Comparison of ENCODE assay signal across 30 cellular contexts in genomic region chr4:48235050-48235449, GRCh38.
"Had no signal": no experiment of that assay in that cellular context is flagged by ENCODE, and none has a peak within 500 bp of the region (broad histone marks: within the 10 kb centered on the region; RNA-seq: fewer than 3 reads in every experiment).

No MANE protein-coding gene starts in this region.

- H3K9me3 Mint-ChIP-seq: activated B cell treated with CpG ODN at 0.5 μM for 24 hours; activated CD8-positive, alpha-beta T cell treated with anti-CD3 and anti-CD28 coated beads for 36 hours; activated T-cell treated with anti-CD3 and anti-CD28 coated beads, Interleukin-2, amount 50 U/mL, for 4 hours; activated T-helper 17 cell treated with anti-CD3 and anti-CD28 coated beads, Interleukin-2, amount 50 U/mL, for 72 hours; T-helper 2 cell treated with Interferon-gamma antibody and Interleukin-4, amounts not matched to agents 5 μg/mL and 100 μg/mL, for 36 hours had no signal

- H3K4me1 Mint-ChIP-seq: activated T-helper 17 cell treated with anti-CD3 and anti-CD28 coated beads, Interleukin-2, amount 50 U/mL, for 72 hours had no signal

- H3K27me3 Mint-ChIP-seq: activated B cell treated with CpG ODN at 0.5 μM for 24 hours; activated naive CD8-positive, alpha-beta T cell had no signal

- H3K27me3 ChIP-seq: body of pancreas, esophagus squamous epithelium had no signal

- H3K27ac ChIP-seq: body of pancreas, epithelial cell of prostate, esophagus squamous epithelium, WERI-Rb-1 had no signal

- H3K4me3 ChIP-seq: body of pancreas, esophagus squamous epithelium had no signal

- H3K4me3 Mint-ChIP-seq: activated B cell treated with CpG ODN at 0.5 μM for 24 hours; activated CD8-positive, alpha-beta T cell treated with anti-CD3 and anti-CD28 coated beads for 36 hours; activated naive CD8-positive, alpha-beta T cell; activated T-cell treated with anti-CD3 and anti-CD28 coated beads, Interleukin-2, amount 50 U/mL, for 4 hours; activated T-helper 17 cell treated with anti-CD3 and anti-CD28 coated beads, Interleukin-2, amount 50 U/mL, for 72 hours; T-helper 17 cell; T-helper 2 cell treated with Interferon-gamma antibody and Interleukin-4, amounts not matched to agents 5 μg/mL and 100 μg/mL, for 36 hours had no signal

- ATAC-seq: activated CD4-positive, CD25-positive, alpha-beta regulatory T cell treated with anti-CD3 and anti-CD28 coated beads, Interleukin-2, amount 50 U/mL, for 24 hours; activated CD8-positive, alpha-beta T cell treated with anti-CD3 and anti-CD28 coated beads for 36 hours; activated T-cell treated with anti-CD3 and anti-CD28 coated beads, Interleukin-2, amount 50 U/mL, for 4 hours; activated T-helper 17 cell treated with anti-CD3 and anti-CD28 coated beads, Interleukin-2, amount 50 U/mL, for 72 hours; body of pancreas; T-helper 17 cell had no signal

- H3K9me3 ChIP-seq: body of pancreas, esophagus squamous epithelium had no signal

- DNase-seq: activated B cell treated with CpG ODN at 0.5 μM for 24 hours; activated CD4-positive, alpha-beta T cell treated with anti-CD3 and anti-CD28 coated beads for 48 hours; activated CD4-positive, alpha-beta T cell treated with anti-CD3 and anti-CD28 coated beads, Interleukin-2, amount 50 U/mL, for 1 hour; activated CD4-positive, alpha-beta T cell treated with anti-CD3 and anti-CD28 coated beads, Interleukin-2, amount 50 U/mL, for 48 hours; activated CD8-positive, alpha-beta memory T cell treated with anti-CD3 and anti-CD28 coated beads for 24 hours; activated CD8-positive, alpha-beta T cell treated with anti-CD3 and anti-CD28 coated beads for 36 hours; activated effector memory CD4-positive, alpha-beta T cell treated with Interleukin-2 at 50 U/mL for 16 hours; activated gamma-delta T cell treated with Interleukin-2 at 50 U/mL for 16 hours; activated naive CD4-positive, alpha-beta T cell treated with anti-CD3 and anti-CD28 coated beads, Interleukin-2, amount 50 U/mL, for 16 hours; activated naive CD4-positive, alpha-beta T cell treated with Interleukin-2 at 50 U/mL for 16 hours; activated T-cell treated with anti-CD3 and anti-CD28 coated beads, Interleukin-2, amount 50 U/mL, for 4 hours; amygdala; aorta; body of pancreas; caudate nucleus; effector CD8-positive, alpha-beta T cell; esophagus squamous epithelium; foreskin melanocyte; head of caudate nucleus; T-helper 17 cell; T1000; WERI-Rb-1 had no signal

- H3K36me3 ChIP-seq: esophagus squamous epithelium, WERI-Rb-1 had no signal

- H3K27ac Mint-ChIP-seq: activated B cell treated with CpG ODN at 0.5 μM for 24 hours; activated CD8-positive, alpha-beta T cell treated with anti-CD3 and anti-CD28 coated beads for 36 hours; activated naive CD8-positive, alpha-beta T cell; activated T-helper 17 cell treated with anti-CD3 and anti-CD28 coated beads, Interleukin-2, amount 50 U/mL, for 72 hours; T-helper 17 cell; T-helper 2 cell treated with Interferon-gamma antibody and Interleukin-4, amounts not matched to agents 5 μg/mL and 100 μg/mL, for 36 hours had no signal

- FAIRE-seq: colon, endometrium, endothelial cell of umbilical vein had no signal
